1 cellular context compared by ENCODE assay signal in the genomic region with DNA sequence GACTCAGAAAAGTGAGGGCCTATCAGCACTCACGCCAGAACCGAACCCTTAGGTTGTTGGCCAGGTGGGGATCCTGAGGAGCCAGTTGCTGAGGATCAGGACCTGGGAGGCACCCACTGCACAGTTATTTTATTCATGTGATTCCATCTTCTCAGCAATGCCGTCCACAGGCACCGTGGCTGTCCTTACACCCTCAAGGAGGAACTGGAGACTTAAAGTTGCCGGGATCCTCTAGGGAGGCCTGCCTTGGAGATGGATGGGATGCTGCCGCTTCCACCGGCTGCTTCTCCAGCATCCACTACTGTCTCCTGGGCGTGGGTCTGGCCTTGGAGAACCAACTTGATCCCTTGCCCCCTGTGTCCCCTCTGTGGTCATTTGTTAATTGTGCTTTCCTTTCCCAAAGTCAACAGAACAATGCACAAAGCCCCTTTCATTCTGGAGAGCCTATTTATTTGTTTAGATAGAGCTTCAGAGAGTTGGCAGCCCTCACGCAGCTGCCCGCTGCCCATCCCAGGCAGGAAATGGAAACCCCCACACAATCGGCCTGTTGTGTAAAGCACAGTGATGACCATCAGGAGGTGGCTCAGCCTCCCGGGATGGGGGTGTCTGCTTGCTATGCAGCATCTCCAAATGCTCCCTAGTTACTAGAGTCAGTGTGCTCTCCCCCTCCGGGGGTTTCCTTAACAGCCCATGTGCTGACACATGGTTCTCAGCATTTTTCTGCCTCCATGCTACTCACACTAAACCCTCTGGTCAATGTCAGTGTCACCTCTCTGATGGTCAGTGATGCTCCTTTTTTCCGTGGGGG.
TF ChIP-seq lines count a peak whose summit lies in the region.

No MANE protein-coding gene starts in this region.

TF ChIP-seq in H1, 55 proteins besides CTCF, POLR2A, EP300 and RAD21 (continued from another document):
- TF ChIP-seq HDAC2 (IDR thresholded peaks at IDR 0.05; ENCODE audit: borderline replicate concordance in 1 of 2, low read depth in 2 of 2, low read length in 2 of 2) (no peak), SIN3A (conservative IDR thresholded peaks at IDR 0.05 in 1 of 2, IDR thresholded peaks at IDR 0.05 in 1 of 2; ENCODE audit: low read depth in 1 of 2, low read length in 2 of 2) (no peak), CHD7 (IDR thresholded peaks at IDR 0.05; ENCODE audit: insufficient replicate concordance, low read length) (no peak), RNF2 (IDR thresholded peaks at IDR 0.05; ENCODE audit: borderline replicate concordance, low read depth, low read length, missing control alignments, poor library complexity, severe bottlenecking) (no peak), KDM4A (IDR thresholded peaks at IDR 0.05; ENCODE audit: low read depth, low read length, severe bottlenecking) (no peak)
